14 cellular contexts compared by ENCODE assay signal in genomic region chr17:38554430-38555350, GRCh38. TPM values are rescaled to one million over a fixed set of nuclear protein-coding genes. Genes with fewer than 3 reads are reported as not detected.
DNase-seq lines count a peak whose midpoint lies in the region; TF ChIP-seq lines count a peak whose summit lies in the region.
"Had no signal": no experiment of that assay in that cellular context is flagged by ENCODE, and none has a peak within 500 bp of the region (broad histone marks: within the 10 kb centered on the region; RNA-seq: fewer than 3 reads in every experiment).

No MANE protein-coding gene starts in this region.

- DNase-seq in EL (peak; percentile 19), NCI-H2029 treated with DMSO at 0.1 percent for 48 hours (lab: John Stamatoyannopoulos, UW) (peak; percentile 70), SJCRH30 (peak; percentile 34 to 62), fibroblast of mammary gland (ENCODE audit: low read depth) (peak; percentile 39), iPS-NIHi11 (ENCODE audit: low spot score) (no peak), foreskin fibroblast (no peak), mucosa of gallbladder (ENCODE audit: low spot score) (no peak)
- no peak for DNase-seq in stimulated activated CD4-positive, alpha-beta T cell treated with anti-CD3 and anti-CD28 coated beads, Interleukin-4, amount 100 ng/mL, for 4 hours
- DNase-seq: activated T-cell treated with anti-CD3 and anti-CD28 coated beads, Interleukin-2, amount 50 U/mL, for 4 hours; aorta; GOT3; psoas muscle had no signal

- TF ChIP-seq CTCF in fibroblast of mammary gland (conservative IDR thresholded peaks at IDR 0.05; ENCODE audit: control insufficient read depth, insufficient read depth, low read depth, low read length): no peak
- TF ChIP-seq CTCF in foreskin fibroblast (IDR thresholded peaks at IDR 0.05; ENCODE audit: low read depth, low read length): no peak

- H3K27ac ChIP-seq in SJCRH30: no peak overlapping the region
- H3K27ac ChIP-seq: C4-2B, psoas muscle, SK-N-MC had no signal

- H3K4me3 ChIP-seq in SJCRH30 (no peak overlapping the region), fibroblast of mammary gland (ENCODE audit: control insufficient read depth, low read depth, low read length) (no peak overlapping the region), foreskin fibroblast (ENCODE audit: low read depth in 1 of 2, low read length in 2 of 2) (no peak overlapping the region)
- H3K4me3 ChIP-seq: psoas muscle, SK-N-MC had no signal

- no peaks in the 10 kb centered on the region for H3K27me3 ChIP-seq in SJCRH30

- H3K9me3 ChIP-seq in SJCRH30 (replicated peaks): no peaks in the 10 kb centered on the region
- H3K9me3 ChIP-seq: psoas muscle had no signal

- H3K36me3 ChIP-seq in SJCRH30: no peaks in the 10 kb centered on the region

- H3K4me1 ChIP-seq in SJCRH30: peaks cover 3% of the 10 kb centered on the region; the same call in 1 of the 2 replicates

RNA-seq across cellular contexts. Expression of gene SRCIN1, which starts 51.1 kb away (rescaled TPM):
- 0.02 TPM in 1 of 2 replicates, not detected in the other for total RNA-seq in SJCRH30 (2014; rRNA removed; shearing (Covaris generic))
- total RNA-seq in mucosa of gallbladder: 4.5 TPM

Comparison
In these comparisons a context has a peak if more than half of its experiments do, and no peak if none do; other contexts are left out.
1. DNase-seq: peak in EL (single experiment), NCI-H2029 treated with DMSO at 0.1 percent for 48 hours (single experiment), SJCRH30 (2 of 2) and fibroblast of mammary gland (single experiment); none in iPS-NIHi11 (single experiment), foreskin fibroblast (0 of 2), mucosa of gallbladder (single experiment) and stimulated activated CD4-positive, alpha-beta T cell treated with anti-CD3 and anti-CD28 coated beads, Interleukin-4, amount 100 ng/mL, for 4 hours (0 of 2).